In the genomic region with DNA sequence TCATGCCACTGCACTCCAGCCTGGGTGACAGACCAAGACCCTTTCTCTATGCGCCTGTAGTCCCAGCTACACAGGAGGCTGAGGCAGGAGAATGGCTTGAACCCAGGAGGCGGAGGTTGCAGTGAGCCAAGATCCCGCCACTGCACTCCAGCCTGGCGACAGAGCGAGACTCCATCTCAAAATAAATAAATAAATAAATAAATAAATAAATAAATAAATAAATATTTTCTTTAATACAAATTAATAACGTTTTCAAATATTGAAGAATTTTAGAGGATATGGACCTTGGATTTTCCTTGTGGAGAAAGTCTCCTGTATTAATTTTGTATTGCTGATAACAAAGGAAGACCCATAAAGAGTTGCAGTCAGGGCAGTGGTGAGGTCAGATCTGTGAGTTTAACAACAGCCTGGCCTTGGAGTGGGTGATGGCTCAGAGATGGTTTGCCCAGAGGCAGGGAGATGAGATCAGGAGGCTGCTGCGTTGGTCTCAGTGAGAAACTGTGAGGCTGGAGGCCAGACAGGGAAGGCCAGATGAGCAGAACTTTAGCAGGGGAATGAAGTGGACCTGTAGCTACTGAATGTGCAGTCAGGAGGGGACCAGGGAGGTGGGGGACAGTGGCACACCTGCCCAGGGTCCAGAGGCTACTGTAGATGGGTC, we compare ENCODE assay signal across 16 cellular contexts. TPM values are rescaled to one million over a fixed set of nuclear protein-coding genes. Genes with fewer than 3 reads are reported as not detected.
DNase-seq lines count a peak whose midpoint lies in the region; ATAC-seq and TF ChIP-seq lines count a peak whose summit lies in the region.
"Had no signal": no experiment of that assay in that cellular context is flagged by ENCODE, and none has a peak within 500 bp of the region (broad histone marks: within the 10 kb centered on the region; RNA-seq: fewer than 3 reads in every experiment).

No MANE protein-coding gene starts in this region.

- H3K79me2 ChIP-seq in SK-N-SH (ENCODE audit: insufficient read depth) = no peaks in the 10 kb centered on the region

- WGBS in SK-N-SH (ENCODE audit: low lambda C conversion rate) = 78% methylated on average over 7 of the region's 7 CpGs

- ATAC-seq in SK-N-SH treated with all-trans-retinoic acid at 6 μM for 48 hours (no peak; the same call in 2 of the 3 replicates), GM21786 (IDR thresholded peaks at IDR 0.05; ENCODE audit: unreplicated experiment) (no peak)

- TF ChIP-seq EP300 in SK-N-SH (IDR thresholded peaks at IDR 0.05; ENCODE audit: borderline replicate concordance in 1 of 2, low read depth in 1 of 2, low read length in 1 of 2) = no peak

- H3K27ac Mint-ChIP-seq in endothelial cell (ENCODE audit: unreplicated experiment) = peak overlapping the region; percentile 72
- peak overlapping the region; percentile 2 for H3K27ac Mint-ChIP-seq in progenitor cell of endocrine pancreas
- H3K27ac Mint-ChIP-seq: dendritic cell treated with granulocyte-macrophage colony-stimulating factor and Interleukin-4, amounts not matched to agents 40 ng/mL and 50 ng/mL, for 4 days; memory B cell; T-helper 1 cell treated with Interleukin-12 subunit alpha and Interleukin-12 subunit beta and Interleukin-4 antibody, amounts not matched to agents 30 μg/mL and 1 μg/mL, for 36 hours had no signal

- H3K9me3 ChIP-seq in SK-N-SH = no peaks in the 10 kb centered on the region
- H3K9me3 ChIP-seq: uterus had no signal

- peaks cover 0 to 7% of the 10 kb centered on the region in 2 experiments for H3K36me3 ChIP-seq in SK-N-SH (replicated peaks in 1 of 2; ENCODE audit: control insufficient read depth in 1 of 2, insufficient read depth in 2 of 2, low read length in 1 of 2)
- H3K36me3 ChIP-seq: uterus had no signal

- H3K9me3 Mint-ChIP-seq in endothelial cell (ENCODE audit: unreplicated experiment) (no peaks in the 10 kb centered on the region), progenitor cell of endocrine pancreas (ENCODE audit: low read depth) (no peaks in the 10 kb centered on the region)
- H3K9me3 Mint-ChIP-seq: dendritic cell treated with granulocyte-macrophage colony-stimulating factor and Interleukin-4, amounts not matched to agents 40 ng/mL and 50 ng/mL, for 4 days; memory B cell; T-helper 1 cell treated with Interleukin-12 subunit alpha and Interleukin-12 subunit beta and Interleukin-4 antibody, amounts not matched to agents 30 μg/mL and 1 μg/mL, for 36 hours had no signal

- POLR2A ChIA-PET in SK-N-SH (lab: Yijun Ruan, JAX) = interaction anchor here (0.6 kb wide), 1 partner anchor 60 kb away, joined by 5 read pairs; no protein-coding TSS in a partner anchor

- peak; percentile 59 for DNase-seq in SK-N-SH
- no peak for DNase-seq in endothelial cell (ENCODE audit: low spot score)
- DNase-seq in progenitor cell of endocrine pancreas (ENCODE audit: low spot score, unreplicated experiment) = no peak
- no peak for DNase-seq in activated CD4-positive, CD25-positive, alpha-beta regulatory T cell treated with anti-CD3 and anti-CD28 coated beads, Interleukin-2, amount 50 U/mL, for 72 hours
- DNase-seq: activated CD4-positive, alpha-beta T cell treated with anti-CD3 and anti-CD28 coated beads for 1 hour; activated naive CD4-positive, alpha-beta T cell; DND-41; NCI-H187; stimulated activated CD4-positive, alpha-beta T cell treated with anti-CD3 and anti-CD28 coated beads, Interleukin-15, amount 100 ng/mL, for 24 hours; uterus had no signal

- H3K27me3 ChIP-seq in SK-N-SH (ENCODE audit: insufficient read depth) = no peaks in the 10 kb centered on the region
- H3K27me3 ChIP-seq: uterus had no signal

- no peaks in the 10 kb centered on the region for H3F3A ChIP-seq in SK-N-SH (replicated peaks; ENCODE audit: insufficient read depth)

- TF ChIP-seq CTCF in SK-N-SH (IDR thresholded peaks at IDR 0.05) = no peak
- TF ChIP-seq CTCF in endothelial cell (IDR thresholded peaks at IDR 0.05; ENCODE audit: unreplicated experiment) = no peak
- TF ChIP-seq CTCF in progenitor cell of endocrine pancreas (IDR thresholded peaks at IDR 0.05; ENCODE audit: unreplicated experiment) = no peak

- H3K4me1 Mint-ChIP-seq in endothelial cell (ENCODE audit: unreplicated experiment) (no peaks in the 10 kb centered on the region), progenitor cell of endocrine pancreas (ENCODE audit: low read depth) (no peaks in the 10 kb centered on the region)

- H3K9ac ChIP-seq in SK-N-SH = no peak overlapping the region

- peaks cover 3% of the 10 kb centered on the region for H3K27me3 Mint-ChIP-seq in endothelial cell (ENCODE audit: unreplicated experiment)
- H3K27me3 Mint-ChIP-seq in progenitor cell of endocrine pancreas = no peaks in the 10 kb centered on the region
- H3K27me3 Mint-ChIP-seq: memory B cell had no signal

- H3K4me3 ChIP-seq in SK-N-SH (ENCODE audit: low read depth in 2 of 2, low read length in 1 of 2) = no peak overlapping the region
- H3K4me3 ChIP-seq: uterus had no signal

- no peak overlapping the region for H3K4me2 ChIP-seq in SK-N-SH

- no peak for TF ChIP-seq RAD21 in SK-N-SH (IDR thresholded peaks at IDR 0.05; ENCODE audit: low read length)

- no peak overlapping the region for H3K27ac ChIP-seq in SK-N-SH (ENCODE audit: low read depth in 2 of 2, low read length in 1 of 2)
- H3K27ac ChIP-seq: uterus had no signal

- no peaks in the 10 kb centered on the region for H3K9me2 ChIP-seq in SK-N-SH

- H2AFZ ChIP-seq in SK-N-SH (ENCODE audit: low read depth) = no peak overlapping the region

- no peaks in the 10 kb centered on the region for H4K20me1 ChIP-seq in SK-N-SH (ENCODE audit: insufficient read depth)

- peaks cover 0 to 5% of the 10 kb centered on the region in 2 experiments; a peak in 1 of 4 replicates for H3K4me1 ChIP-seq in SK-N-SH (ENCODE audit: control insufficient read depth in 1 of 2, insufficient read depth in 2 of 2, low read depth in 1 of 2, low read length in 1 of 2)
- H3K4me1 ChIP-seq: uterus had no signal

- CTCF ChIA-PET in SK-N-SH (lab: Yijun Ruan, JAX) = interaction anchor here (0.6 to 12.9 kb wide), 3 partner anchors 30 to 135 kb away, joined by 3 to 217 read pairs (median 3); partner anchors contain the start of gene SLC16A11

- H3K4me3 Mint-ChIP-seq in endothelial cell (ENCODE audit: unreplicated experiment) (peak overlapping the region; percentile 0), progenitor cell of endocrine pancreas (ENCODE audit: low read depth) (no peak overlapping the region)
- H3K4me3 Mint-ChIP-seq: CD14-positive monocyte; dendritic cell treated with granulocyte-macrophage colony-stimulating factor and Interleukin-4, amounts not matched to agents 40 ng/mL and 50 ng/mL, for 4 days; memory B cell; T-helper 1 cell treated with Interleukin-12 subunit alpha and Interleukin-12 subunit beta and Interleukin-4 antibody, amounts not matched to agents 30 μg/mL and 1 μg/mL, for 36 hours had no signal

- H3K36me3 Mint-ChIP-seq in endothelial cell (ENCODE audit: low read depth, unreplicated experiment) (peaks cover 3% of the 10 kb centered on the region), progenitor cell of endocrine pancreas (ENCODE audit: insufficient read depth) (no peaks in the 10 kb centered on the region)
- H3K36me3 Mint-ChIP-seq: memory B cell had no signal

TF ChIP-seq in SK-N-SH, 30 proteins besides CTCF, POLR2A, EP300 and RAD21:
- TF ChIP-seq JUND (IDR thresholded peaks at IDR 0.05) (no peak), TEAD4 (IDR thresholded peaks at IDR 0.05; ENCODE audit: borderline replicate concordance, insufficient read depth) (no peak), RXRA (IDR thresholded peaks at IDR 0.05; ENCODE audit: borderline replicate concordance, low read depth) (no peak), EZH2phosphoT487 (IDR thresholded peaks at IDR 0.05; ENCODE audit: borderline replicate concordance, low read depth) (no peak), ELF1 (IDR thresholded peaks at IDR 0.05) (no peak)

TF ChIP-seq in SK-N-SH treated with all-trans-retinoic acid at 6 μM for 48 hours, 23 proteins besides CTCF, POLR2A, EP300 and RAD21 (continues in another document):
- no peak for TF ChIP-seq ZNF70 (CRISPR knock-in tag; IDR thresholded peaks at IDR 0.05)
- TF ChIP-seq POU6F1 (CRISPR knock-in tag; IDR thresholded peaks at IDR 0.05; ENCODE audit: borderline replicate concordance, low read depth) = no peak

RNA-seq across cellular contexts. Expression of gene ASGR1, which starts 4.4 kb away (rescaled TPM):
- polyA plus RNA-seq in SK-N-SH (2012; rRNA removed) = 2.0 and 2.1 TPM in 2 replicates
- 0.46 and 0.73 TPM in 2 replicates for polyA plus RNA-seq in SK-N-SH (2012; cell fraction: cytosol; rRNA removed)
- polyA plus RNA-seq in SK-N-SH (2012; cell fraction: nucleus; rRNA removed) = 14.5 and 19.7 TPM in 2 replicates
- 23.9 TPM for total RNA-seq in endothelial cell (ENCODE audit: unreplicated experiment)
- 10.6 and 11.1 TPM in 2 replicates for total RNA-seq in progenitor cell of endocrine pancreas

RNA-seq across cellular contexts. Expression of gene DLG4, which starts 36.1 kb away (rescaled TPM):
- polyA plus RNA-seq in SK-N-SH (2012; rRNA removed) = 22.1 and 30.5 TPM in 2 replicates
- polyA plus RNA-seq in SK-N-SH (2012; cell fraction: cytosol; rRNA removed) = 14.0 and 19.9 TPM in 2 replicates
- 74.2 and 83.3 TPM in 2 replicates for polyA plus RNA-seq in SK-N-SH (2012; cell fraction: nucleus; rRNA removed)
- 44.3 TPM for total RNA-seq in endothelial cell (ENCODE audit: unreplicated experiment)
- total RNA-seq in progenitor cell of endocrine pancreas = 46.3 and 48.6 TPM in 2 replicates

RNA-seq across cellular contexts. Expression of gene ACADVL, which starts 36.2 kb away (rescaled TPM):
- polyA plus RNA-seq in SK-N-SH (2012; rRNA removed) = 635 and 796 TPM in 2 replicates
- polyA plus RNA-seq in SK-N-SH (2012; cell fraction: cytosol; rRNA removed) = 137 and 176 TPM in 2 replicates
- polyA plus RNA-seq in SK-N-SH (2012; cell fraction: nucleus; rRNA removed) = 6,138 and 6,607 TPM in 2 replicates
- total RNA-seq in endothelial cell (ENCODE audit: unreplicated experiment) = 281 TPM
- 653 and 693 TPM in 2 replicates for total RNA-seq in progenitor cell of endocrine pancreas

RNA-seq across cellular contexts. Expression of gene DVL2, which starts 50.8 kb away (rescaled TPM):
- polyA plus RNA-seq in SK-N-SH (2012; rRNA removed) = 6.9 and 8.3 TPM in 2 replicates
- polyA plus RNA-seq in SK-N-SH (2012; cell fraction: cytosol; rRNA removed) = 4.9 and 7.1 TPM in 2 replicates
- 17.8 and 26.4 TPM in 2 replicates for polyA plus RNA-seq in SK-N-SH (2012; cell fraction: nucleus; rRNA removed)
- total RNA-seq in endothelial cell (ENCODE audit: unreplicated experiment) = 58.2 TPM
- total RNA-seq in progenitor cell of endocrine pancreas = 104 TPM in 2 replicates

RNA-seq across cellular contexts. Expression of gene PHF23, which starts 55.7 kb away (rescaled TPM):
- 53.3 and 58.5 TPM in 2 replicates for polyA plus RNA-seq in SK-N-SH (2012; rRNA removed)
- 47.9 and 57.2 TPM in 2 replicates for polyA plus RNA-seq in SK-N-SH (2012; cell fraction: cytosol; rRNA removed)
- 45.2 and 50.5 TPM in 2 replicates for polyA plus RNA-seq in SK-N-SH (2012; cell fraction: nucleus; rRNA removed)
- total RNA-seq in endothelial cell (ENCODE audit: unreplicated experiment) (80.9 TPM), progenitor cell of endocrine pancreas (66.9 and 73.7 TPM in 2 replicates)
